20 cellular contexts compared by ENCODE assay signal in genomic region chr17:45786349-45786748, GRCh38. TPM values are rescaled to one million over a fixed set of nuclear protein-coding genes. Genes with fewer than 3 reads are reported as not detected.
A peak's percentile ranks its signal among the peaks of the same experiment; 100 is the strongest.
DNase-seq lines count a peak whose midpoint lies in the region; ATAC-seq and TF ChIP-seq lines count a peak whose summit lies in the region.
"Had no signal": no experiment of that assay in that cellular context is flagged by ENCODE, and none has a peak within 500 bp of the region (broad histone marks: within the 10 kb centered on the region; RNA-seq: fewer than 3 reads in every experiment).

No MANE protein-coding gene starts in this region.

- H3K36me3 Mint-ChIP-seq in CD4-positive, alpha-beta memory T cell = no peaks in the 10 kb centered on the region
- H3K36me3 Mint-ChIP-seq in T-cell (no peaks in the 10 kb centered on the region), immature natural killer cell (no peaks in the 10 kb centered on the region), neural crest cell (ENCODE audit: low read depth) (no peaks in the 10 kb centered on the region)

- CTCF ChIA-PET in CD4-positive, alpha-beta memory T cell (lab: Charles Lee; ENCODE audit: partially characterized antibody) = no interaction called here
- CTCF ChIA-PET in T-cell (lab: Charles Lee) = no interaction called here

- no peak overlapping the region for H3K27ac Mint-ChIP-seq in CD4-positive, alpha-beta memory T cell
- no peak overlapping the region for H3K27ac Mint-ChIP-seq in T-cell
- no peak overlapping the region for H3K27ac Mint-ChIP-seq in immature natural killer cell
- H3K27ac Mint-ChIP-seq in neural crest cell (ENCODE audit: unreplicated experiment) = no peak overlapping the region

- peaks cover 34 to 41% of the 10 kb centered on the region in 2 donors for H3K27me3 Mint-ChIP-seq in CD4-positive, alpha-beta memory T cell
- H3K27me3 Mint-ChIP-seq in T-cell (peaks cover 64 to 72% of the 10 kb centered on the region in 2 donors), immature natural killer cell (ENCODE audit: low read depth in 3 of 3) (peaks cover 3 to 32% (median 16%) of the 10 kb centered on the region in 3 donors), neural crest cell (ENCODE audit: low read depth) (peaks cover 84% of the 10 kb centered on the region)

- H3K9me3 Mint-ChIP-seq in CD4-positive, alpha-beta memory T cell = no peaks in the 10 kb centered on the region
- H3K9me3 Mint-ChIP-seq in T-cell (no peaks in the 10 kb centered on the region), immature natural killer cell (no peaks in the 10 kb centered on the region), neural crest cell (no peaks in the 10 kb centered on the region)

- no peaks in the 10 kb centered on the region for H3K9me3 ChIP-seq in CD4-positive, alpha-beta memory T cell (ENCODE audit: control insufficient read depth in 1 of 2, low read length in 2 of 2)
- H3K9me3 ChIP-seq: Peyer's patch had no signal

- H3K4me3 ChIP-seq in CD4-positive, alpha-beta memory T cell (ENCODE audit: low read length in 2 of 2) = no peak overlapping the region
- no peak overlapping the region for H3K4me3 ChIP-seq in foreskin fibroblast (ENCODE audit: low read depth in 1 of 2, low read length in 2 of 2)
- H3K4me3 ChIP-seq: Peyer's patch, SJSA1 had no signal

- no peak for DNase-seq in CD4-positive, alpha-beta memory T cell
- DNase-seq in T-cell = no peak
- DNase-seq in immature natural killer cell = no peak
- no peak for DNase-seq in neural crest cell (ENCODE audit: low read depth, low spot score)
- no peak for DNase-seq in MV-4-11 (lab: John Stamatoyannopoulos, UW)
- DNase-seq in foreskin fibroblast = no peak
- DNase-seq: GDM1, GOT3, HCEC 1CT, NCI-H1105, NCI-H2081, NCI-H2171 treated with DMSO at 0.1 percent for 48 hours, NCI-H524 treated with DMSO at 0.1 percent for 48 hours, Peyer's patch had no signal

- peaks cover 1 to 4% (median 3%) of the 10 kb centered on the region in 4 donors for H3K4me1 Mint-ChIP-seq in CD4-positive, alpha-beta memory T cell
- H3K4me1 Mint-ChIP-seq in T-cell = peaks cover 0 to 17% (median 8%) of the 10 kb centered on the region in 3 donors
- peaks cover 6 to 11% of the 10 kb centered on the region in 2 donors for H3K4me1 Mint-ChIP-seq in immature natural killer cell
- peaks cover 16% of the 10 kb centered on the region for H3K4me1 Mint-ChIP-seq in neural crest cell

- peak overlapping the region in 5 of 8 donors; percentile 25 to 62 (median 30) for H3K4me3 Mint-ChIP-seq in CD4-positive, alpha-beta memory T cell
- peak overlapping the region in 2 of 3 donors; percentile 31 to 75 for H3K4me3 Mint-ChIP-seq in T-cell
- H3K4me3 Mint-ChIP-seq in immature natural killer cell = peak overlapping the region in 3 of 5 donors; percentile 36 to 54 (median 51)
- H3K4me3 Mint-ChIP-seq in neural crest cell = peak overlapping the region; percentile 53

- no peak overlapping the region for H3K27ac ChIP-seq in CD4-positive, alpha-beta memory T cell (ENCODE audit: low read depth, low read length)
- H3K27ac ChIP-seq: KMS-11, Peyer's patch, SJSA1 had no signal

- POLR2A ChIA-PET in CD4-positive, alpha-beta memory T cell (lab: Charles Lee; ENCODE audit: partially characterized antibody) = no interaction called here
- POLR2A ChIA-PET in T-cell (lab: Charles Lee) = no interaction called here

- intact Hi-C loops in CD4-positive, alpha-beta memory T cell (cut with micrococcal nuclease) = no loop called here

- no peaks in the 10 kb centered on the region for H3K36me3 ChIP-seq in CD4-positive, alpha-beta memory T cell (ENCODE audit: insufficient read depth, low read length)
- H3K36me3 ChIP-seq: Peyer's patch, SJSA1 had no signal

- H3K27me3 ChIP-seq in CD4-positive, alpha-beta memory T cell (ENCODE audit: insufficient read depth, low read length) = peaks cover 4% of the 10 kb centered on the region

- no peak for TF ChIP-seq CTCF in neural crest cell (conservative IDR thresholded peaks at IDR 0.05)
- no peak for TF ChIP-seq CTCF in foreskin fibroblast (IDR thresholded peaks at IDR 0.05; ENCODE audit: low read depth, low read length)

- peaks cover 14% of the 10 kb centered on the region for H3K4me1 ChIP-seq in CD4-positive, alpha-beta memory T cell (ENCODE audit: insufficient read depth, low read length)

- no peak for ATAC-seq in T-cell (replicated peaks in 1 of 4)
- ATAC-seq in HG02852 (IDR thresholded peaks at IDR 0.05; ENCODE audit: unreplicated experiment) = no peak

RNA-seq across cellular contexts. Expression of gene CRHR1, which starts 2.2 kb away (rescaled TPM):
- total RNA-seq in CD4-positive, alpha-beta memory T cell = not detected
- not detected for polyA plus RNA-seq in CD4-positive, alpha-beta memory T cell
- total RNA-seq in T-cell = not detected
- polyA plus RNA-seq in immature natural killer cell = not detected
- total RNA-seq in neural crest cell = 0.41 and 1.1 TPM in 2 replicates
- total RNA-seq: HT1080, OCI-LY7, SJSA1 had no signal
- polyA plus RNA-seq: BJ had no signal

RNA-seq across cellular contexts. Expression of gene SPPL2C, which starts 58.3 kb away (rescaled TPM):
- not detected for total RNA-seq in CD4-positive, alpha-beta memory T cell
- not detected for polyA plus RNA-seq in CD4-positive, alpha-beta memory T cell
- total RNA-seq in T-cell (not detected), neural crest cell (not detected in 2 replicates)
- not detected for polyA plus RNA-seq in immature natural killer cell
- total RNA-seq: HT1080, OCI-LY7, Peyer's patch, SJSA1 had no signal
- polyA plus RNA-seq: BJ had no signal
